In the genomic region with DNA sequence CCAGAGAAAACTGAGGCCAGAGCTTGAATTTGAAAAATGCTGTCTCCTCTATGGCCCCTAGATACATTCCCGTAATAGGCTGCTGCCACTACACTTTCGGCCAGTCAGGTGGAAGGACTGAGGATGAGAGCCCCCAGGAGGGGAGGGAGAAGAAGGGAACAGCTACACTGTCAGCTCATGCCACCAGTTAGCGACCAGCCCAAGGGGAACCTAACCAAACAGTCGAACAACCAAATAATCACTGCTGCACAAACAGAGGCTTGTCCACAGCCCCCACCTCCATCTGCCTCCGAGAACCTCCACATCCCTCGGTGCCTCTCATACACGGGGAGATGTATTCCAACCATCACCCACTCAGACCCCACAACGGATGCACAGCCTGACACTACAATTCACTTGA, we compare ENCODE assay signal across 9 cellular contexts. TPM values are rescaled to one million over a fixed set of nuclear protein-coding genes. Genes with fewer than 3 reads are reported as not detected.
A peak's percentile ranks its signal among the peaks of the same experiment; 100 is the strongest.
DNase-seq lines count a peak whose midpoint lies in the region; ATAC-seq and TF ChIP-seq lines count a peak whose summit lies in the region.
"Had no signal": no experiment of that assay in that cellular context is flagged by ENCODE, and none has a peak within 500 bp of the region (broad histone marks: within the 10 kb centered on the region; RNA-seq: fewer than 3 reads in every experiment).

No MANE protein-coding gene starts in this region.

- H3K4me1 ChIP-seq in SJCRH30 (peaks cover 6% of the 10 kb centered on the region; the same call in 1 of the 2 replicates), iPS-18a (ENCODE audit: control insufficient read depth, low read depth, low read length) (peaks cover 34% of the 10 kb centered on the region)

- H3K4me3 Mint-ChIP-seq in type B pancreatic cell, result peak overlapping the region; percentile 82
- no peak overlapping the region for H3K4me3 Mint-ChIP-seq in T-helper 17 cell

- H3K27me3 Mint-ChIP-seq in type B pancreatic cell, result no peaks in the 10 kb centered on the region
- peaks cover 18% of the 10 kb centered on the region for H3K27me3 Mint-ChIP-seq in T-helper 17 cell

- H3K4me1 Mint-ChIP-seq in type B pancreatic cell (ENCODE audit: unreplicated experiment) (peaks cover 64% of the 10 kb centered on the region), T-helper 17 cell (peaks cover 39% of the 10 kb centered on the region)

- H3K36me3 Mint-ChIP-seq in type B pancreatic cell (peaks cover 4% of the 10 kb centered on the region), T-helper 17 cell (ENCODE audit: low read depth) (no peaks in the 10 kb centered on the region)

- no peak for TF ChIP-seq CTCF in type B pancreatic cell (conservative IDR thresholded peaks at IDR 0.05)
- TF ChIP-seq CTCF in GM13976 (IDR thresholded peaks at IDR 0.05; ENCODE audit: borderline replicate concordance, control extremely low read depth, extremely low read depth, insufficient read depth, missing control alignments), result no peak

- H3K36me3 ChIP-seq in SJCRH30 (no peaks in the 10 kb centered on the region), iPS-18a (ENCODE audit: control insufficient read depth, low read depth, low read length) (no peaks in the 10 kb centered on the region)

- DNase-seq in SHP77 (lab: John Stamatoyannopoulos, UW), result peak; percentile 6 to 7
- no peak for DNase-seq in SHP77 treated with DMSO at 0.1 percent for 48 hours (lab: John Stamatoyannopoulos, UW)
- peak; percentile 11 to 18 for DNase-seq in SJCRH30
- DNase-seq in type B pancreatic cell (ENCODE audit: extremely low spot score, unreplicated experiment), result no peak
- no peak for DNase-seq in GM13976 (ENCODE audit: low spot score)
- DNase-seq in T-helper 17 cell, result no peak
- no peak for DNase-seq in NCI-H2107 treated with DMSO at 0.1 percent for 48 hours (lab: John Stamatoyannopoulos, UW; ENCODE audit: unreplicated experiment)
- DNase-seq: NCI-H2029 had no signal

- no peak for ATAC-seq in T-helper 17 cell

- H3K27me3 ChIP-seq in SJCRH30, result no peaks in the 10 kb centered on the region
- peaks cover 55% of the 10 kb centered on the region for H3K27me3 ChIP-seq in iPS-18a (ENCODE audit: control insufficient read depth, insufficient read depth, low read length)

- no peaks in the 10 kb centered on the region for H3K9me3 Mint-ChIP-seq in type B pancreatic cell

- H3K9ac ChIP-seq in iPS-18a (ENCODE audit: low read length), result no peak overlapping the region

- in situ Hi-C loops in GM13976 (cut with MboI; ENCODE audit: low sequenced_read_pairs, unreplicated experiment), result loop anchor here (25.0 kb wide), 1 partner anchor 625 kb away; no protein-coding TSS in a partner anchor

- no peaks in the 10 kb centered on the region for H3K9me3 ChIP-seq in SJCRH30 (replicated peaks)
- H3K9me3 ChIP-seq in iPS-18a (ENCODE audit: control insufficient read depth, low read depth, low read length), result no peaks in the 10 kb centered on the region
- no peaks in the 10 kb centered on the region for H3K9me3 ChIP-seq in T-helper 17 cell (ENCODE audit: control insufficient read depth, low read length, poor library complexity, severe bottlenecking)

- H3K27ac ChIP-seq in SJCRH30 (no peak overlapping the region; the same call in 1 of the 2 replicates), iPS-18a (ENCODE audit: low read length) (no peak overlapping the region)

- H3K4me3 ChIP-seq in SJCRH30 (no peak overlapping the region), iPS-18a (ENCODE audit: low read length) (peak overlapping the region; percentile 0)

- H3K27ac Mint-ChIP-seq in type B pancreatic cell (peak overlapping the region; percentile 74), T-helper 17 cell (no peak overlapping the region)

RNA-seq across cellular contexts. Expression of a gene that starts 7.3 kb away (rescaled TPM):
- total RNA-seq in SJCRH30 (2014; rRNA removed; shearing (Covaris generic)), result 6.3 and 8.2 TPM in 2 replicates
- total RNA-seq in type B pancreatic cell (ENCODE audit: low replicate concordance) (34.1 and 71.2 TPM in 2 replicates), T-helper 17 cell (10 to 100 TPM; 16.5 to 29.6 TPM)

Comparison
In these comparisons a context has a peak if more than half of its experiments do, and no peak if none do; other contexts are left out.
1. DNase-seq: peak in SHP77 (2 of 2) and SJCRH30 (2 of 2); none in SHP77 treated with DMSO at 0.1 percent for 48 hours (single experiment), type B pancreatic cell (single experiment), GM13976 (single experiment), T-helper 17 cell (0 of 3) and NCI-H2107 treated with DMSO at 0.1 percent for 48 hours (single experiment).